Comparison of ENCODE assay signal across 10 cellular contexts in the genomic region with DNA sequence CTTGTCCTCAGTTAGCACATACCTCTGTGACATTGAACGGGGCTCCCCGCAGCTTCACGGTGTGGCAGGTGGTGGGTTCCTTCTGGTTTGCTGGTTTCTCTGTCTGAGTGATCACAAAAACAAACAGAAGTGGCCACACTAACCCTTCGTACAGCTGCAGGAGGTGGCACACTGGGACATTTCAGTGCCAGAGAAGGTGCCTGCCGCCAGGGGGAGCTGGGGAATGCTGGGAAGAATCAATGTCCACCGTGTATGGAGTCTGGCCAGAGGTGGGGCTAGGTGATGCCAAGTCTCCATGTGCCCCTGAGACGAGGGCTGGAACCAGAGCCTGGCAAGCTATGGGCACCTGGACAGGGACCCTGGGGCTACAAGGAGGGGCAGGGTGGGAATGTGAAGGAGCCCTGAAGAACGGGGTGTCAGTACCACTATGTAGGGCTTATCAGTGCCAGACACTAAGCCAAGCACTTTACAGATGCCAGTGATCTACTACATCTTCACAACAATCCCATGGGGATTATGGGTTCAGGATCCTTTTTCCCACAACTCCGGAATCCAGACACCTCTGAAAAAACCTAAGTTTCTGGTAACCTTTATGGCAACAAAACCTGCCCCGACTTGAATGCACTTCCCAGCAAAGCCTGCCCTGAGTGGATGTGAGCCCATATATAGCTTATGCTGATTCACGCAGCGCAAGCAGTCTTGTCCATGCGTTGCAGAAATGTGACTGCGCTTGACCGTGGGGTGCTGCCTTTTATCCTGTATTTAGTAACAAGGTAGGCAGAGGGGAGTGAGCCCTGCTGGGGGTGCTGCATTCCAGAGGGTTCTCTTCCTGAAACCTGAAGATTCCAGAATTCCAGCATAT.
A peak's percentile ranks its signal among the peaks of the same experiment; 100 is the strongest.
DNase-seq lines count a peak whose midpoint lies in the region; ATAC-seq, FAIRE-seq and TF ChIP-seq lines count a peak whose summit lies in the region.
"Had no signal": no experiment of that assay in that cellular context is flagged by ENCODE, and none has a peak within 500 bp of the region (broad histone marks: within the 10 kb centered on the region; RNA-seq: fewer than 3 reads in every experiment).

No MANE protein-coding gene starts in this region.

- no peak overlapping the region for H3K27ac ChIP-seq in DND-41 (ENCODE audit: low read length)

- no peak for DNase-seq in DND-41
- peak; percentile 24 for DNase-seq in HTR-8/SVneo (ENCODE audit: insufficient read length, low spot score)
- DNase-seq in kidney glomerular epithelial cell (lab: John Stamatoyannopoulos, UW), result peak; percentile 1
- no peak for DNase-seq in NCI-H1417 treated with DMSO at 0.1 percent for 48 hours (lab: John Stamatoyannopoulos, UW)
- DNase-seq in T1000 (lab: John Stamatoyannopoulos, UW), result no peak
- DNase-seq: activated naive CD4-positive, alpha-beta T cell treated with Interleukin-2 at 50 U/mL for 16 hours; NCI-H187 had no signal

- H4K20me1 ChIP-seq in DND-41 (ENCODE audit: insufficient read depth, low read length), result no peaks in the 10 kb centered on the region

- H3K4me1 ChIP-seq in DND-41 (ENCODE audit: insufficient read depth, low read length), result no peaks in the 10 kb centered on the region

- H3K9ac ChIP-seq in DND-41 (ENCODE audit: low read depth, low read length), result no peak overlapping the region

- H2AFZ ChIP-seq in DND-41 (ENCODE audit: low read depth, low read length), result no peak overlapping the region

- peak; percentile 15 for TF ChIP-seq CTCF in DND-41 (IDR thresholded peaks at IDR 0.05; ENCODE audit: borderline replicate concordance, extremely low read depth, low read length, poor library complexity, severe bottlenecking)
- TF ChIP-seq CTCF in WI38 (IDR thresholded peaks at IDR 0.05; ENCODE audit: low read depth, low read length), result peak; percentile 69

- H3K9me3 ChIP-seq in DND-41 (ENCODE audit: insufficient read depth, low read length, severe bottlenecking), result no peaks in the 10 kb centered on the region

- H3K4me2 ChIP-seq in DND-41 (ENCODE audit: insufficient read depth, low read length), result no peak overlapping the region

- no peak for FAIRE-seq in HTR-8/SVneo (lab: Jason Lieb, UNC)

- H3K4me3 ChIP-seq in DND-41 (ENCODE audit: low read depth in 1 of 2, low read length in 2 of 2) (no peak overlapping the region), WI38 (ENCODE audit: low read depth, low read length) (no peak overlapping the region)

- ATAC-seq in DND-41 (ENCODE audit: insufficient read depth, low read depth) (no peak), GM19395 (IDR thresholded peaks at IDR 0.05; ENCODE audit: unreplicated experiment) (no peak), HG02840 (IDR thresholded peaks at IDR 0.05; ENCODE audit: low FRiP score, unreplicated experiment) (no peak)

- no peaks in the 10 kb centered on the region for H3K27me3 ChIP-seq in DND-41 (ENCODE audit: insufficient read depth, low read length, poor library complexity)

- H3K36me3 ChIP-seq in DND-41 (ENCODE audit: insufficient read depth, low read length), result peaks cover 76% of the 10 kb centered on the region

- H3K79me2 ChIP-seq in DND-41 (ENCODE audit: insufficient read depth, low read length), result no peaks in the 10 kb centered on the region

Comparison
In these comparisons a context has a peak if more than half of its experiments do, and no peak if none do; other contexts are left out.
1. DNase-seq: peak in HTR-8/SVneo (single experiment) and kidney glomerular epithelial cell (single experiment); none in DND-41 (single experiment), NCI-H1417 treated with DMSO at 0.1 percent for 48 hours (single experiment) and T1000 (single experiment).